In genomic region chr9:136095028-136095494, GRCh38 we compare ENCODE assay signal across 8 cellular contexts. TPM values are rescaled to one million over a fixed set of nuclear protein-coding genes. Genes with fewer than 3 reads are reported as not detected.
DNase-seq lines count a peak whose midpoint lies in the region; FAIRE-seq and TF ChIP-seq lines count a peak whose summit lies in the region.

A gene with protein sequence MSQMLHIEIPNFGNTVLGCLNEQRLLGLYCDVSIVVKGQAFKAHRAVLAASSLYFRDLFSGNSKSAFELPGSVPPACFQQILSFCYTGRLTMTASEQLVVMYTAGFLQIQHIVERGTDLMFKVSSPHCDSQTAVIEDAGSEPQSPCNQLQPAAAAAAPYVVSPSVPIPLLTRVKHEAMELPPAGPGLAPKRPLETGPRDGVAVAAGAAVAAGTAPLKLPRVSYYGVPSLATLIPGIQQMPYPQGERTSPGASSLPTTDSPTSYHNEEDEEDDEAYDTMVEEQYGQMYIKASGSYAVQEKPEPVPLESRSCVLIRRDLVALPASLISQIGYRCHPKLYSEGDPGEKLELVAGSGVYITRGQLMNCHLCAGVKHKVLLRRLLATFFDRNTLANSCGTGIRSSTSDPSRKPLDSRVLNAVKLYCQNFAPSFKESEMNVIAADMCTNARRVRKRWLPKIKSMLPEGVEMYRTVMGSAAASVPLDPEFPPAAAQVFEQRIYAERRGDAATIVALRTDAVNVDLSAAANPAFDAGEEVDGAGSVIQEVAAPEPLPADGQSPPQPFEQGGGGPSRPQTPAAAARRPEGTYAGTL (minus strand): TSS chr9:136095289. CDS start chr9:136050521, 44,768 bp downstream.

- H4K20me1 ChIP-seq in H1 (replicated peaks in 1 of 2; ENCODE audit: control insufficient read depth in 1 of 2, insufficient read depth in 2 of 2, low read length in 2 of 2) = peaks cover 3 to 4% of the 10 kb centered on the region in 2 experiments

- FAIRE-seq in H1 (lab: Jason Lieb, UNC) = no peak

- H3K14ac ChIP-seq in H1 (ENCODE audit: insufficient read length) = no peak within 1 kb of the TSS
- H3K14ac ChIP-seq in mesenchymal stem cell (ENCODE audit: low read length in 2 of 2) = peak within 1 kb of the TSS in 1 of 2 experiments; percentile 62

- CTCF ChIA-PET in H1 (lab: Charles Lee; ENCODE audit: partially characterized antibody) = interaction anchor here (0.6 to 2.2 kb wide), 3 partner anchors 18 to 174 kb away, joined by 3 to 9 read pairs (median 3); no protein-coding TSS in a partner anchor

- H4K5ac ChIP-seq in H1 (ENCODE audit: insufficient read length, low read depth, low read length) = no peak within 1 kb of the TSS

- H2BK5ac ChIP-seq in H1 (ENCODE audit: low read depth, low read length) (no peak within 1 kb of the TSS), mesenchymal stem cell (ENCODE audit: low read depth, low read length, poor library complexity, severe bottlenecking) (peak within 1 kb of the TSS; percentile 69)

- H3K79me2 ChIP-seq in H1 (ENCODE audit: control insufficient read depth in 1 of 2, insufficient read depth in 2 of 2, low read length in 2 of 2) = no peaks in the 10 kb centered on the region

- H2BK120ac ChIP-seq in H1 (replicated peaks; ENCODE audit: low read depth, low read length) (no peak within 1 kb of the TSS), mesenchymal stem cell (ENCODE audit: low read depth, low read length) (peak within 1 kb of the TSS; percentile 90)

- no peak within 1 kb of the TSS for H3K23ac ChIP-seq in H1 (ENCODE audit: insufficient read length)
- H3K23ac ChIP-seq in mesenchymal stem cell (ENCODE audit: low read length in 2 of 2) = peak within 1 kb of the TSS in 1 of 2 experiments; percentile 73

- H4K91ac ChIP-seq in H1 (replicated peaks; ENCODE audit: insufficient read length, low read length) (peak within 1 kb of the TSS; percentile 7), mesenchymal stem cell (ENCODE audit: low read length) (peak within 1 kb of the TSS; percentile 80)

- in situ Hi-C loops in HAP-1 (cut with MboI; ENCODE audit: low sequenced_read_pairs) = no loop called here

- H3K9me3 ChIP-seq in HAP-1 = no peaks in the 10 kb centered on the region
- H3K9me3 ChIP-seq in H1 (ENCODE audit: insufficient read depth in 2 of 2, low read depth in 1 of 2, low read length in 1 of 2) = no peaks in the 10 kb centered on the region
- H3K9me3 ChIP-seq in mesenchymal stem cell (ENCODE audit: control insufficient read depth, low read length) = no peaks in the 10 kb centered on the region
- no peaks in the 10 kb centered on the region for H3K9me3 ChIP-seq in testis

- 0 out of 2 replicates have a peak within 1 kb of the TSS, but pooled peaks have one; percentile 68 for H2BK12ac ChIP-seq in H1 (ENCODE audit: low read depth, low read length)
- H2BK12ac ChIP-seq in mesenchymal stem cell (ENCODE audit: low read length in 2 of 2) = peak within 1 kb of the TSS; percentile 50 to 57

- no peak for TF ChIP-seq EP300 in H1 (IDR thresholded peaks at IDR 0.05; ENCODE audit: borderline replicate concordance in 1 of 2, low read depth in 2 of 2, low read length in 2 of 2)

- H2AK5ac ChIP-seq in H1 (ENCODE audit: low read depth, low read length) = no peak within 1 kb of the TSS; the same call in 1 of the 2 replicates
- peak within 1 kb of the TSS; percentile 11 for H2AK5ac ChIP-seq in mesenchymal stem cell (ENCODE audit: low read length, severe bottlenecking)

- H3K4me3 ChIP-seq in HAP-1 = peak within 1 kb of the TSS; percentile 59
- peak within 1 kb of the TSS; percentile 34 to 69 (median 49) for H3K4me3 ChIP-seq in H1 (ENCODE audit: extremely low read depth in 1 of 4, insufficient read depth in 2 of 4, low read depth in 3 of 4, low read length in 4 of 4)
- peak within 1 kb of the TSS; percentile 80 to 81 for H3K4me3 ChIP-seq in mesenchymal stem cell (ENCODE audit: insufficient read depth in 1 of 2, low read depth in 1 of 2, low read length in 2 of 2)
- peak within 1 kb of the TSS; percentile 74 to 83 for H3K4me3 ChIP-seq in testis

- H2BK15ac ChIP-seq in H1 (ENCODE audit: low read length) (peak within 1 kb of the TSS; percentile 88; the same call in 1 of the 2 replicates), mesenchymal stem cell (ENCODE audit: low read depth, poor library complexity, severe bottlenecking) (peak within 1 kb of the TSS; percentile 60)

- H2AFZ ChIP-seq in H1 (ENCODE audit: low read length) (no peak within 1 kb of the TSS), mesenchymal stem cell (ENCODE audit: low read depth, low read length) (peak within 1 kb of the TSS; percentile 21)

- H3K18ac ChIP-seq in H1 (ENCODE audit: extremely low read depth, low read length) = peak within 1 kb of the TSS; percentile 95; the same call in 1 of the 2 replicates
- H3K18ac ChIP-seq in mesenchymal stem cell (ENCODE audit: low read depth in 1 of 2, low read length in 2 of 2) = peak within 1 kb of the TSS; percentile 92 to 93

- TF ChIP-seq CTCF in H1 (IDR thresholded peaks at IDR 0.05; ENCODE audit: control extremely low read depth in 1 of 3, insufficient read depth in 1 of 3, low read depth in 1 of 3, low read length in 3 of 3) (no peak), testis (IDR thresholded peaks at IDR 0.05) (no peak)

- H3K4me2 ChIP-seq in H1 (ENCODE audit: insufficient read depth in 1 of 2, low read depth in 2 of 2, low read length in 2 of 2) (peak within 1 kb of the TSS; percentile 72 to 75), mesenchymal stem cell (ENCODE audit: low read length, poor library complexity, severe bottlenecking) (peak within 1 kb of the TSS; percentile 90)

- H3K4me3 Mint-ChIP-seq in T-helper 2 cell treated with Interferon-gamma antibody and Interleukin-4, amounts not matched to agents 5 μg/mL and 100 μg/mL, for 36 hours = peak within 1 kb of the TSS; percentile 66

- H3K9me3 Mint-ChIP-seq in T-helper 2 cell treated with Interferon-gamma antibody and Interleukin-4, amounts not matched to agents 5 μg/mL and 100 μg/mL, for 36 hours = no peaks in the 10 kb centered on the region

- H3K27ac Mint-ChIP-seq in T-helper 2 cell treated with Interferon-gamma antibody and Interleukin-4, amounts not matched to agents 5 μg/mL and 100 μg/mL, for 36 hours = no peak within 1 kb of the TSS

- WGBS in H1 (ENCODE audit: extremely low coverage in 1 of 2, insufficient coverage in 1 of 2, insufficient read length in 1 of 2, insufficient replicate concordance in 2 of 2, low coverage in 1 of 2, low lambda C conversion rate in 2 of 2, missing lambda C conversion rate in 1 of 2), 2 experiments = 0% methylated on average over 29 of the region's 78 CpGs; no CpG with 5 or more reads in 1 of the 2 experiments
- 2% methylated on average over 37 of the region's 78 CpGs for WGBS in mesenchymal stem cell
- WGBS in testis, 2 donors = 2% methylated on average over 24 of the region's 78 CpGs; no CpG with 5 or more reads in 1 of the 2 donors

- H3K4ac ChIP-seq in H1 (replicated peaks; ENCODE audit: insufficient read length, low read depth, low read length) (peak within 1 kb of the TSS; percentile 53), mesenchymal stem cell (ENCODE audit: low read depth in 1 of 2, low read length in 2 of 2) (peak within 1 kb of the TSS; percentile 89 to 95)

- DNase-seq in AG08395 (ENCODE audit: low spot score) = peak; percentile 85
- peak in 1 of 2 experiments; percentile 73 for DNase-seq in HAP-1 (ENCODE audit: low spot score in 2 of 2)
- peak; percentile 35 for DNase-seq in T-helper 2 cell treated with Interferon-gamma antibody and Interleukin-4, amounts not matched to agents 5 μg/mL and 100 μg/mL, for 36 hours (ENCODE audit: low spot score)
- DNase-seq in H1 (ENCODE audit: low read depth in 1 of 2, low spot score in 2 of 2) = no peak
- peak; percentile 61 for DNase-seq in mesenchymal stem cell
- peak; percentile 72 for DNase-seq in testis
- DNase-seq in NCI-H446 treated with DMSO at 0.1 percent for 48 hours (lab: John Stamatoyannopoulos, UW) = no peak
- DNase-seq in HPDE6-E6E7 (ENCODE audit: extremely low spot score) = no peak

- intact Hi-C loops in testis (cut with DNase I; ENCODE audit: low total_unique reads) = no loop called here

- H3K79me1 ChIP-seq in H1 (ENCODE audit: low read depth, low read length) (no peaks in the 10 kb centered on the region), mesenchymal stem cell (replicated peaks; ENCODE audit: low read length, poor library complexity, severe bottlenecking) (no peaks in the 10 kb centered on the region)

- peaks cover 22% of the 10 kb centered on the region for H3K4me1 ChIP-seq in HAP-1
- H3K4me1 ChIP-seq in H1 (replicated peaks in 1 of 4; ENCODE audit: control insufficient read depth in 3 of 4, insufficient read depth in 4 of 4, low read length in 3 of 4) = peaks cover 2 to 25% (median 14%) of the 10 kb centered on the region in 4 experiments
- H3K4me1 ChIP-seq in mesenchymal stem cell (ENCODE audit: control insufficient read depth, insufficient read depth, low read depth, low read length) = peaks cover 49% of the 10 kb centered on the region
- peaks cover 46% of the 10 kb centered on the region for H3K4me1 ChIP-seq in testis

- H3K36me3 ChIP-seq in HAP-1 (replicated peaks) (peaks cover 2% of the 10 kb centered on the region), H1 (ENCODE audit: control insufficient read depth in 2 of 4, insufficient read depth in 4 of 4, low read length in 3 of 4) (no peaks in the 10 kb centered on the region), mesenchymal stem cell (ENCODE audit: control insufficient read depth in 1 of 2, insufficient read depth in 2 of 2, low read depth in 1 of 2, low read length in 2 of 2) (peaks cover 5 to 19% of the 10 kb centered on the region in 2 experiments), testis (ENCODE audit: low read depth, missing control alignments) (no peaks in the 10 kb centered on the region)

- no peak for TF ChIP-seq POLR2A in H1 (IDR thresholded peaks at IDR 0.05; ENCODE audit: control extremely low read depth in 1 of 2, low read depth in 2 of 2, low read length in 2 of 2)
- no peak for TF ChIP-seq POLR2A in testis (IDR thresholded peaks at IDR 0.05)

- peak within 1 kb of the TSS; percentile 45; the same call in 1 of the 2 replicates for H4K8ac ChIP-seq in H1 (ENCODE audit: extremely low read depth, insufficient read depth, low read length)
- H4K8ac ChIP-seq in mesenchymal stem cell (ENCODE audit: low read length) = peak within 1 kb of the TSS; percentile 83

- POLR2A ChIA-PET in H1 (lab: Charles Lee; ENCODE audit: partially characterized antibody) = interaction anchor here (1.0 to 3.2 kb wide), 5 partner anchors 9 to 44 kb away, joined by 3 to 16 read pairs (median 4); no protein-coding TSS in a partner anchor

- no peaks in the 10 kb centered on the region for H3K36me3 Mint-ChIP-seq in T-helper 2 cell treated with Interferon-gamma antibody and Interleukin-4, amounts not matched to agents 5 μg/mL and 100 μg/mL, for 36 hours (ENCODE audit: low read depth)

- H3K9ac ChIP-seq in H1 (replicated peaks in 1 of 4; ENCODE audit: extremely low read depth in 1 of 4, low read depth in 3 of 4, low read length in 3 of 4) (no peak within 1 kb of the TSS), mesenchymal stem cell (ENCODE audit: low read length) (peak within 1 kb of the TSS; percentile 83)

- peaks cover 3% of the 10 kb centered on the region for H3K4me1 Mint-ChIP-seq in T-helper 2 cell treated with Interferon-gamma antibody and Interleukin-4, amounts not matched to agents 5 μg/mL and 100 μg/mL, for 36 hours (ENCODE audit: low read depth)

- H2BK20ac ChIP-seq in H1 (ENCODE audit: low read length) = 0 out of 2 replicates have a peak within 1 kb of the TSS, but pooled peaks have one; percentile 18

- H3K27me3 Mint-ChIP-seq in T-helper 2 cell treated with Interferon-gamma antibody and Interleukin-4, amounts not matched to agents 5 μg/mL and 100 μg/mL, for 36 hours (ENCODE audit: low read depth) = peaks cover 20% of the 10 kb centered on the region

- H3K27ac ChIP-seq in H1 (ENCODE audit: low read depth, low read length) (no peak within 1 kb of the TSS), mesenchymal stem cell (ENCODE audit: low read length, poor library complexity, severe bottlenecking) (peak within 1 kb of the TSS; percentile 65), testis (peak within 1 kb of the TSS; percentile 87 to 88)

- H3K56ac ChIP-seq in H1 (replicated peaks; ENCODE audit: insufficient read length, low read depth, low read length) = no peak within 1 kb of the TSS

- H3K27me3 ChIP-seq in HAP-1 (ENCODE audit: low read depth) (no peaks in the 10 kb centered on the region), H1 (replicated peaks in 1 of 4; ENCODE audit: control insufficient read depth in 3 of 4, extremely low read depth in 1 of 4, insufficient read depth in 3 of 4, low read length in 3 of 4) (peaks cover 2 to 26% (median 23%) of the 10 kb centered on the region in 4 experiments), mesenchymal stem cell (ENCODE audit: control insufficient read depth in 1 of 2, insufficient read depth in 1 of 2, low read length in 2 of 2) (peaks cover 11 to 13% of the 10 kb centered on the region in 2 experiments), testis (no peaks in the 10 kb centered on the region)

- TF ChIP-seq RAD21 in H1 (IDR thresholded peaks at IDR 0.05 in 1 of 2, conservative IDR thresholded peaks at IDR 0.05 in 1 of 2; ENCODE audit: low read depth in 2 of 2, low read length in 2 of 2) = no peak

- H3K23me2 ChIP-seq in H1 (ENCODE audit: low read depth, low read length) = peaks cover 8% of the 10 kb centered on the region; the same call in 1 of the 2 replicates

RNA-seq across cellular contexts. Expression of the gene that starts here (rescaled TPM):
- 13.6 and 14.0 TPM in 2 replicates for total RNA-seq in H1 (2021; fragmentation: NEBNext Ultra II Directional; extraction: Animal tissue kit (Norgen Biotek cat#: 25700))
- polyA plus RNA-seq in H1 (2011; rRNA removed) = 8.3 and 14.9 TPM in 2 replicates
- 10.8 TPM for polyA plus RNA-seq in H1 (2011; cell fraction: cytosol; rRNA removed)
- 16.7 TPM for polyA plus RNA-seq in H1 (2011; cell fraction: nucleus; rRNA removed)
- 6.6 to 9.5 TPM (median 8.4 TPM) in 4 replicates for polyA plus RNA-seq in H1 (2012, experiment 1 of 2)
- 5.6 TPM for polyA plus RNA-seq in H1 (2012, experiment 2 of 2)
- 6.3 TPM for polyA plus RNA-seq in H1 (2013, experiment 1 of 2)
- 6.3 TPM for polyA plus RNA-seq in H1 (2013, experiment 2 of 2)
- 6.4 and 8.3 TPM in 2 replicates for polyA minus RNA-seq in H1 (2011; rRNA and poly(A)+ RNA removed)
- 12.7 TPM for polyA minus RNA-seq in H1 (2011; cell fraction: cytosol; rRNA and poly(A)+ RNA removed)
- 10.0 TPM for polyA minus RNA-seq in H1 (2011; cell fraction: nucleus; rRNA and poly(A)+ RNA removed)
- polyA plus RNA-seq in mesenchymal stem cell (2013, experiment 1 of 2) = 25.9 TPM
- 26.0 TPM for polyA plus RNA-seq in mesenchymal stem cell (2013, experiment 2 of 2)
- total RNA-seq in testis = 10 to 100 TPM; 49.5 to 49.7 TPM
- polyA plus RNA-seq in testis (ENCODE audit: insufficient read depth, low read depth, low replicate concordance) = 29.3 TPM

Comparison
In these comparisons a context has a peak if more than half of its experiments do, and no peak if none do; other contexts are left out.
1. DNase-seq: peak in AG08395 (single experiment), T-helper 2 cell treated with Interferon-gamma antibody and Interleukin-4, amounts not matched to agents 5 μg/mL and 100 μg/mL, for 36 hours (single experiment), mesenchymal stem cell (single experiment) and testis (single experiment); none in H1 (0 of 2), NCI-H446 treated with DMSO at 0.1 percent for 48 hours (single experiment) and HPDE6-E6E7 (single experiment).
2. Peak in every context shown above with its lines, with median percentiles within 50 percentile points of each other: H3K4me3 ChIP-seq.